8 cellular contexts compared by ENCODE assay signal in genomic region chr6:131062245-131063027, GRCh38. TPM values are rescaled to one million over a fixed set of nuclear protein-coding genes. Genes with fewer than 3 reads are reported as not detected.
DNase-seq lines count a peak whose midpoint lies in the region; ATAC-seq, FAIRE-seq and TF ChIP-seq lines count a peak whose summit lies in the region.

No MANE protein-coding gene starts in this region.

- H3K4me3 Mint-ChIP-seq in H9, result peak overlapping the region; percentile 87 to 91
- H3K4me3 Mint-ChIP-seq in astrocyte (ENCODE audit: unreplicated experiment), result peak overlapping the region; percentile 85

- no peak for TF ChIP-seq POLR2A in Peyer's patch (IDR thresholded peaks at IDR 0.05)

- no peak overlapping the region for H2BK12ac ChIP-seq in H9 (ENCODE audit: insufficient read length, low read depth, low read length)

- no peak overlapping the region for H4K91ac ChIP-seq in H9 (ENCODE audit: insufficient read length, low read depth, low read length)

- H3K27me3 Mint-ChIP-seq in H9 (ENCODE audit: low read depth) (peaks cover 21% of the 10 kb centered on the region), astrocyte (ENCODE audit: low read depth, unreplicated experiment) (no peaks in the 10 kb centered on the region)

- H3K36me3 Mint-ChIP-seq in H9 (ENCODE audit: insufficient read depth in 1 of 3, low read depth in 3 of 3) (peaks cover 0 to 4% (median 0%) of the 10 kb centered on the region in 3 experiments; a peak in 2 of 7 replicates), astrocyte (ENCODE audit: low read depth, unreplicated experiment) (no peaks in the 10 kb centered on the region)

- H3K4me1 ChIP-seq in H9 (ENCODE audit: insufficient read depth, low read length) (0 out of 2 replicates have a peak, but pooled peaks cover 4% of the 10 kb centered on the region), Peyer's patch (peaks cover 0 to 12% (median 3%) of the 10 kb centered on the region in 4 donors), astrocyte (ENCODE audit: insufficient read depth, low read length) (peaks cover 32% of the 10 kb centered on the region)

- TF ChIP-seq CTCF in H9 (conservative IDR thresholded peaks at IDR 0.05) (no peak), Peyer's patch (IDR thresholded peaks at IDR 0.05) (no peak), astrocyte (IDR thresholded peaks at IDR 0.05; ENCODE audit: insufficient read depth, low read depth, low read length) (no peak)

- H3K14ac ChIP-seq in H9 (ENCODE audit: insufficient read depth, low read length), result no peak overlapping the region; the same call in none of the 2 replicates

- H2BK15ac ChIP-seq in H9 (ENCODE audit: low read depth, low read length), result no peak overlapping the region

- no peak overlapping the region for H3K23ac ChIP-seq in H9 (ENCODE audit: insufficient read length, low read depth, low read length)

- no peak overlapping the region for H2BK120ac ChIP-seq in H9 (ENCODE audit: low read depth, low read length, poor library complexity, severe bottlenecking)

- no peaks in the 10 kb centered on the region for H3K79me1 ChIP-seq in H9 (ENCODE audit: insufficient read depth, low read depth, low read length, poor library complexity, severe bottlenecking)

- H3K4me2 ChIP-seq in H9 (ENCODE audit: insufficient read depth, insufficient read length, low read length) (peak overlapping the region; percentile 85), astrocyte (ENCODE audit: low read length) (peak overlapping the region; percentile 93)

- peaks cover 3% of the 10 kb centered on the region; the same call in 1 of the 2 replicates for H3K79me2 ChIP-seq in H9 (ENCODE audit: insufficient read depth, low read length)
- peaks cover 35% of the 10 kb centered on the region for H3K79me2 ChIP-seq in astrocyte (ENCODE audit: insufficient read depth, low read length)

- no peaks in the 10 kb centered on the region for H4K20me1 ChIP-seq in H9 (ENCODE audit: control insufficient read depth, insufficient read depth, insufficient read length)
- peaks cover 9% of the 10 kb centered on the region for H4K20me1 ChIP-seq in astrocyte (ENCODE audit: insufficient read depth, low read length)

- no CpG with 5 or more reads among the region's 84 CpGs for WGBS in H9 (ENCODE audit: extremely low coverage, insufficient read length, low lambda C conversion rate)

- H2BK20ac ChIP-seq in H9 (ENCODE audit: low read depth, low read length, poor library complexity, severe bottlenecking), result no peak overlapping the region

- no peak overlapping the region for H3K4ac ChIP-seq in H9 (ENCODE audit: low read depth, low read length)

- DNase-seq in D341Med (ENCODE audit: low spot score) (peak; percentile 72), H9 (peak; percentile 32), Peyer's patch (peak in 2 of 3 donors; percentile 61 to 67), astrocyte (ENCODE audit: low read depth) (no peak), hypothalamus (lab: John Stamatoyannopoulos, UW) (peak in 29 of 51 donors; percentile 10 to 65 (median 36)), sciatic nerve (ENCODE audit: low spot score) (peak; percentile 73), MV-4-11 (lab: John Stamatoyannopoulos, UW) (no peak)

- no peak overlapping the region for H2AK5ac ChIP-seq in H9 (ENCODE audit: insufficient read length, low read length)

- H3K56ac ChIP-seq in H9 (ENCODE audit: insufficient read length, low read depth, low read length), result no peak overlapping the region

- no peak overlapping the region for H2BK5ac ChIP-seq in H9 (ENCODE audit: insufficient read length, low read length)

- ATAC-seq in sciatic nerve (peak; percentile 34), GM19463 (IDR thresholded peaks at IDR 0.05; ENCODE audit: unreplicated experiment) (no peak)

- no peak overlapping the region for H4K5ac ChIP-seq in H9 (ENCODE audit: insufficient read length, low read depth, low read length)

- H3K27me3 ChIP-seq in H9 (ENCODE audit: insufficient read depth, low read length) (no peaks in the 10 kb centered on the region), Peyer's patch (no peaks in the 10 kb centered on the region), astrocyte (ENCODE audit: insufficient read depth, low read length) (no peaks in the 10 kb centered on the region)

- H3K36me3 ChIP-seq in Peyer's patch (no peaks in the 10 kb centered on the region), astrocyte (ENCODE audit: insufficient read depth, low read length) (no peaks in the 10 kb centered on the region)

- H3K4me3 ChIP-seq in Peyer's patch (peak overlapping the region; percentile 87 to 97 (median 88)), astrocyte (ENCODE audit: insufficient read depth, low read depth, low read length) (peak overlapping the region; percentile 72)

- H3K4me1 Mint-ChIP-seq in H9 (peaks cover 30 to 33% of the 10 kb centered on the region in 2 experiments), astrocyte (ENCODE audit: low read depth, unreplicated experiment) (peaks cover 20% of the 10 kb centered on the region)

- H3K9me3 ChIP-seq in H9 (ENCODE audit: control insufficient read depth, low read depth, low read length) (no peaks in the 10 kb centered on the region), Peyer's patch (no peaks in the 10 kb centered on the region), astrocyte (ENCODE audit: insufficient read depth, low read depth, low read length) (no peaks in the 10 kb centered on the region)

- intact Hi-C loops in sciatic nerve (cut with DNase I), result loop anchor here (10.0 kb wide), 1 partner anchor 168 kb away; no protein-coding TSS in a partner anchor

- H3T11ph ChIP-seq in H9 (ENCODE audit: low read length), result no peak overlapping the region

- H3K23me2 ChIP-seq in H9 (ENCODE audit: insufficient read length, low read depth, low read length, poor library complexity, severe bottlenecking), result peaks cover 12% of the 10 kb centered on the region

- no peaks in the 10 kb centered on the region; a peak in 1 of 5 replicates for H3K9me3 Mint-ChIP-seq in H9
- H3K9me3 Mint-ChIP-seq in astrocyte (ENCODE audit: unreplicated experiment), result no peaks in the 10 kb centered on the region

- no peak for FAIRE-seq in astrocyte (lab: Jason Lieb, UNC)

- no peak overlapping the region for H4K8ac ChIP-seq in H9 (replicated peaks; ENCODE audit: insufficient read length, low read depth, low read length)

- peak overlapping the region; percentile 34 for H3K18ac ChIP-seq in H9 (ENCODE audit: insufficient read length, low read depth, low read length)

- H2AFZ ChIP-seq in H9 (ENCODE audit: low read length) (no peak overlapping the region), astrocyte (ENCODE audit: low read depth, low read length) (peak overlapping the region; percentile 82)

- peak overlapping the region in 2 of 3 experiments; percentile 55 to 92; a peak in 4 of 7 replicates for H3K27ac Mint-ChIP-seq in H9
- peak overlapping the region; percentile 90 for H3K27ac Mint-ChIP-seq in astrocyte (ENCODE audit: unreplicated experiment)

- H3K9ac ChIP-seq in H9 (ENCODE audit: extremely low read depth, insufficient read length, low read length) (peak overlapping the region; percentile 67), astrocyte (ENCODE audit: low read length) (peak overlapping the region; percentile 85)

- H3K27ac ChIP-seq in H9 (ENCODE audit: insufficient read length, low read depth, low read length) (no peak overlapping the region), Peyer's patch (peak overlapping the region; percentile 69 to 89 (median 85)), astrocyte (ENCODE audit: low read depth, low read length) (peak overlapping the region; percentile 69)

RNA-seq across cellular contexts. Expression of gene EPB41L2, which starts 0.6 kb away (rescaled TPM):
- total RNA-seq in H9 (2021) (78.7 and 90.2 TPM in 2 replicates), Peyer's patch (100 to 1,000 TPM in 1 of 4 donors, 10 to 100 TPM in 3; 46.1 to 258 (median 88.3) TPM), astrocyte (120 and 136 TPM in 2 replicates), sciatic nerve (889 TPM)

Comparison
In these comparisons a context has a peak if more than half of its experiments do, and no peak if none do; other contexts are left out.
1. DNase-seq: peak in D341Med (single experiment), H9 (single experiment), Peyer's patch (2 of 3), hypothalamus (29 of 51) and sciatic nerve (single experiment); none in astrocyte (single experiment) and MV-4-11 (single experiment).